10 cellular contexts compared by ENCODE assay signal in the genomic region with DNA sequence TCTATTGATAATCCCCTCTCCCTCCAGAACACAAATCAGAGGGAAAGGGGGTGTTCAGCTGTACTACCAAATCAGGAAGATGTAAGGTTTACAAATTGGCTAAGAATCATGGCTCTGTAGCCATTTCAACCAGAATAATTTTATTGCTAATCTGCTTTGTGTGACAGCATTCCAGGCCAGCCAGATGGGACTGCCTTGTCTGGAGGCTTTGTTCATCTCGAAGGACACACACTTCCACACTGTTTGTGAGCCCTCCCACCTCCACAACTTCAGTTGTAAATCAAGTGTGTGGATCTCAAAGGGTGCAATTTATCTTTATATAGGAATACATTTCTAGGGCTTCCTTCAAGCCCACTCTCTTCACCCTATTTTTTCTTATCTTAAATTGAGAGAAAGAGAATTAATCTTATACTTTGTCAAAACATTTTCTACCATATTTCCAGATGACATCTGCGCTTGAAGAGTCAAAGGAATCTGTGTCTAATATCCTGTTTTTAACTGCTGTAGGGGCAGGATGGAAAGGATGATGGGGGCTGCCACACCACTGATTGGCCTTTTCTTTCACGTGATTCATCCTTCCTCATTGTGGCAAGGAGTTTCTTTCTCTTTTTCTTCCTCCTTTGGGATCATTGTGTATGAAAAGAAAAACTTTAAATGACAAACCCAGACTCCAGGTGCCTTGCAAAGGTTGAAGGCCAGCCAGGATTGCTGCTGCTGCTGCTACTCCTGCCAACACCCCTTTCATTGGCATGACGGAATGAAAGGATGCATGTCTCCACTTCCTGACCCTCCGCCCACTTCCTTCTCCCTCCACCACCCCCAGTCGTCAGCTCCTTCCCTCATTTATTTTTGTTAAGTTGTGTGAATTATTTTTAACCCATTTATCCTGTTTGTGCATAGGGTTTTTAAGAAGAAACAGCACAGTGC. TPM values are rescaled to one million over a fixed set of nuclear protein-coding genes. Genes with fewer than 3 reads are reported as not detected.
DNase-seq lines count a peak whose midpoint lies in the region; ATAC-seq and TF ChIP-seq lines count a peak whose summit lies in the region.
"Had no signal": no experiment of that assay in that cellular context is flagged by ENCODE, and none has a peak within 500 bp of the region (broad histone marks: within the 10 kb centered on the region; RNA-seq: fewer than 3 reads in every experiment).

No MANE protein-coding gene starts in this region.

- H3K36me3 Mint-ChIP-seq in GM23338 (ENCODE audit: low read depth) (peaks cover 59% of the 10 kb centered on the region), endodermal cell (ENCODE audit: low read depth) (peaks cover 61% of the 10 kb centered on the region)

- H3K9me3 ChIP-seq in endodermal cell (ENCODE audit: control insufficient read depth, low read length) (peaks cover 10% of the 10 kb centered on the region), osteoblast (ENCODE audit: low read depth, low read length) (no peaks in the 10 kb centered on the region), body of pancreas (no peaks in the 10 kb centered on the region)

- H3K79me2 ChIP-seq in GM23338 (replicated peaks; ENCODE audit: insufficient read depth) (no peaks in the 10 kb centered on the region), osteoblast (ENCODE audit: insufficient read depth, low read length) (no peaks in the 10 kb centered on the region)

- H3K4me2 ChIP-seq in GM23338 (peak overlapping the region; percentile 56), osteoblast (ENCODE audit: insufficient read depth, low read length) (peak overlapping the region; percentile 5)

- no peak for TF ChIP-seq POLR2A in body of pancreas (IDR thresholded peaks at IDR 0.05)

- intact Hi-C loops in body of pancreas (cut with DNase I) = no loop called here

- DNase-seq in GM23338 (ENCODE audit: low spot score) (peak; percentile 78), NCI-H82 (lab: John Stamatoyannopoulos, UW) (peak; percentile 76), endodermal cell (no peak), osteoblast (ENCODE audit: insufficient read length, low spot score, missing footprints) (no peak), body of pancreas (no peak)
- DNase-seq: activated CD4-positive, CD25-positive, alpha-beta regulatory T cell; kidney glomerular epithelial cell; NCI-H774 had no signal

- H3K27ac ChIP-seq in GM23338 (ENCODE audit: low read depth) = peak overlapping the region; percentile 91
- H3K27ac ChIP-seq in endodermal cell (ENCODE audit: low read depth, low read length) = peak overlapping the region; percentile 3
- H3K27ac ChIP-seq in osteoblast (ENCODE audit: low read depth, low read length) = no peak overlapping the region
- no peak overlapping the region for H3K27ac ChIP-seq in body of pancreas

- H3K4me1 Mint-ChIP-seq in GM23338 (peaks cover 50% of the 10 kb centered on the region), endodermal cell (no peaks in the 10 kb centered on the region)

- H3K27me3 ChIP-seq in GM23338 (ENCODE audit: insufficient read depth) = no peaks in the 10 kb centered on the region
- no peaks in the 10 kb centered on the region for H3K27me3 ChIP-seq in endodermal cell (ENCODE audit: control insufficient read depth, insufficient read depth, low read length, poor library complexity, severe bottlenecking)
- H3K27me3 ChIP-seq in osteoblast (ENCODE audit: insufficient read depth, low read length) = no peaks in the 10 kb centered on the region
- no peaks in the 10 kb centered on the region for H3K27me3 ChIP-seq in body of pancreas

- no peaks in the 10 kb centered on the region for H3F3A ChIP-seq in GM23338 (replicated peaks; ENCODE audit: low read depth)

- H3K4me3 Mint-ChIP-seq in GM23338 (peak overlapping the region; percentile 59), endodermal cell (no peak overlapping the region)

- peaks cover 9% of the 10 kb centered on the region for H3K9me2 ChIP-seq in GM23338 (ENCODE audit: insufficient read depth)

- H3K4me1 ChIP-seq in GM23338 (ENCODE audit: insufficient read depth) (peaks cover 27% of the 10 kb centered on the region), endodermal cell (ENCODE audit: control insufficient read depth, insufficient read depth, low read length) (no peaks in the 10 kb centered on the region), osteoblast (ENCODE audit: insufficient read depth, low read length) (no peaks in the 10 kb centered on the region), body of pancreas (no peaks in the 10 kb centered on the region)

- no peak overlapping the region for H2AFZ ChIP-seq in GM23338
- no peak overlapping the region for H2AFZ ChIP-seq in osteoblast (ENCODE audit: low read length)

- 60 to 80% methylated on average over 1 to 5 of the region's 6 CpGs for WGBS in endodermal cell (ENCODE audit: insufficient coverage in 1 of 2, insufficient read length in 1 of 2), 2 experiments
- WGBS in body of pancreas, 2 donors = 57 to 84% methylated on average over 6 of the region's 6 CpGs

- H3K9me3 Mint-ChIP-seq in GM23338 (peaks cover 14% of the 10 kb centered on the region), endodermal cell (peaks cover 13% of the 10 kb centered on the region)

- no peak for TF ChIP-seq CTCF in GM23338 (conservative IDR thresholded peaks at IDR 0.05; ENCODE audit: low read depth in 2 of 2)
- TF ChIP-seq CTCF in endodermal cell (conservative IDR thresholded peaks at IDR 0.05) = no peak
- no peak for TF ChIP-seq CTCF in osteoblast (IDR thresholded peaks at IDR 0.05; ENCODE audit: extremely low read depth, low read depth, low read length)
- TF ChIP-seq CTCF in body of pancreas (IDR thresholded peaks at IDR 0.05) = no peak

- H3K9ac ChIP-seq in endodermal cell (ENCODE audit: extremely low read depth, low read length, poor library complexity, severe bottlenecking) = no peak overlapping the region

- H4K20me1 ChIP-seq in GM23338 (replicated peaks; ENCODE audit: insufficient read depth) (no peaks in the 10 kb centered on the region), osteoblast (ENCODE audit: insufficient read depth, low read length) (no peaks in the 10 kb centered on the region)

- ATAC-seq in GM23338 (peak; percentile 94), HG03196 (IDR thresholded peaks at IDR 0.05; ENCODE audit: unreplicated experiment) (no peak), GM18502 (IDR thresholded peaks at IDR 0.05; ENCODE audit: poor library complexity, unreplicated experiment) (no peak), body of pancreas (no peak)

- peak overlapping the region; percentile 2 for H3K4me3 ChIP-seq in GM23338
- no peak overlapping the region for H3K4me3 ChIP-seq in endodermal cell (ENCODE audit: low read length)
- no peak overlapping the region for H3K4me3 ChIP-seq in osteoblast (ENCODE audit: insufficient read depth, low read length)
- H3K4me3 ChIP-seq in body of pancreas = no peak overlapping the region

- H3K27ac Mint-ChIP-seq in GM23338 (peak overlapping the region; percentile 85), endodermal cell (no peak overlapping the region)

- no peaks in the 10 kb centered on the region for H3K27me3 Mint-ChIP-seq in GM23338 (ENCODE audit: insufficient read depth, low read depth, poor library complexity)
- no peaks in the 10 kb centered on the region for H3K27me3 Mint-ChIP-seq in endodermal cell (ENCODE audit: insufficient read depth)

- H3K36me3 ChIP-seq in GM23338 (ENCODE audit: insufficient read depth) (no peaks in the 10 kb centered on the region), endodermal cell (ENCODE audit: control insufficient read depth, insufficient read depth, low read length) (peaks cover 41% of the 10 kb centered on the region), osteoblast (ENCODE audit: insufficient read depth, low read length) (peaks cover 13% of the 10 kb centered on the region), body of pancreas (replicated peaks in 1 of 2; ENCODE audit: insufficient read depth in 1 of 2, low read depth in 2 of 2) (no peaks in the 10 kb centered on the region)

TF ChIP-seq in GM23338, 12 proteins besides CTCF, POLR2A, EP300 and RAD21 (continues in another document):
- 0 out of 2 replicates have a peak, but pooled peaks have one; percentile 26 for TF ChIP-seq CREB1 (CRISPR knock-in tag; IDR thresholded peaks at IDR 0.05; ENCODE audit: low read depth)

RNA-seq across cellular contexts. Expression of gene OIT3, which starts 6.7 kb away (rescaled TPM):
- not detected in 2 replicates for total RNA-seq in GM23338 (2014; rRNA removed; shearing (Covaris generic))
- not detected in 2 replicates for polyA plus RNA-seq in GM23338 (2016; fragmentation: Nextera tagmentation; extraction: Ambion mirVana)
- under 1 TPM in 1 of 2 donors, not detected in 1; 0.13 TPM for total RNA-seq in endodermal cell
- polyA plus RNA-seq in endodermal cell (2013, experiment 1 of 2) = not detected
- not detected for polyA plus RNA-seq in endodermal cell (2013, experiment 2 of 2)
- under 0.01 TPM in 2 replicates for total RNA-seq in osteoblast
- not detected for total RNA-seq in body of pancreas

Comparison
In these comparisons a context has a peak if more than half of its experiments do, and no peak if none do; other contexts are left out.
1. DNase-seq: peak in GM23338 (single experiment) and NCI-H82 (single experiment); none in endodermal cell (single experiment), osteoblast (single experiment) and body of pancreas (0 of 4).
2. H3K27ac ChIP-seq: peak in GM23338 (single experiment) and endodermal cell (single experiment); none in osteoblast (single experiment) and body of pancreas (0 of 4).